6 cellular contexts compared by ENCODE assay signal in genomic region chr19:43340101-43340500, GRCh38. TPM values are rescaled to one million over a fixed set of nuclear protein-coding genes. Genes with fewer than 3 reads are reported as not detected.
"Had no signal": no experiment of that assay in that cellular context is flagged by ENCODE, and none has a peak within 500 bp of the region (broad histone marks: within the 10 kb centered on the region; RNA-seq: fewer than 3 reads in every experiment).

No MANE protein-coding gene starts in this region.

RNA-seq across cellular contexts. Expression of gene CD177, which starts 13.4 kb away (rescaled TPM):
- total RNA-seq: HepG2, HT-29, HT1080, IMR-90, K562 had no signal
- polyA plus RNA-seq: HepG2, IgD-negative memory B cell, K562 had no signal
